Comparison of ENCODE assay signal across 33 cellular contexts in the genomic region with DNA sequence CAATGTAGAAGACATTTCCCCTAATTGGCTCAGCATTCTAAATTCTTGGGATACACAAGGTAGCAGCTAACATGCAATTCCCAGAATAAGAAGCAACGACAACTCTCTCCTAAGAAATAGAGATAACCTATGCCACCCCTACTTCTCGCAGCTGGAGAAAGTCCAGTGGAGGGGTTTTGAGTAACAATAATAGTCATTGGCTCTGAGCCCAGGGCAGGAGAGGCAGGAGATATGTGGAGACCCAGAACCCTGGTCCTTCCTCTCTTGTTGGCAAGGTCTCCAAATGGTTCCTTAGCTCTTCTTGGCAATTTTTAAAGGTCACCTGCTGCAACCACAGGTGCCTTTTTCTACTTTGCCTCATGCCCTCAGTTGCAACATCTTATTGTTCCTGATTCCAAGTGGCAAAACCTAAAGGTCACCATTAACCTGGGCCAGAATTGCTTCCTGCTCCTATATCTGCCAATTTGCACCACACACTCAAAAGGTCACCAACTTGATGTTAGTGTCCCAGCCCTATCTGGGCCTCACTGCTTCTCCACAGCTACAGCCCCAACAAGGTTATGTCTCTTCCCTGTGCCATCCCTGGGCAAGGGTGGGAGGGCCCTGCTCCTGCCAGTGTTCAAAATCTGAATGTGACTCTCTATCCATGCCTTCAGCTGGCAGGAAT. TPM values are rescaled to one million over a fixed set of nuclear protein-coding genes. Genes with fewer than 3 reads are reported as not detected.
"Had no signal": no experiment of that assay in that cellular context is flagged by ENCODE, and none has a peak within 500 bp of the region (broad histone marks: within the 10 kb centered on the region; RNA-seq: fewer than 3 reads in every experiment).

No MANE protein-coding gene starts in this region.

- ATAC-seq: activated CD4-positive, alpha-beta T cell treated with anti-CD3 and anti-CD28 coated beads for 36 hours; activated CD8-positive, alpha-beta memory T cell treated with anti-CD3 and anti-CD28 coated beads, Interleukin-2, amount 10 ng/mL, durations not matched to agents 7 days and 5 days; activated CD8-positive, alpha-beta T cell treated with anti-CD3 and anti-CD28 coated beads, Interleukin-2, amount 10 ng/mL, durations not matched to agents 7 days and 5 days; activated naive CD8-positive, alpha-beta T cell treated with anti-CD3 and anti-CD28 coated beads, Interleukin-2, amount 50 U/mL, for 24 hours; body of pancreas; foreskin keratinocyte; gastroesophageal sphincter; T-helper 17 cell had no signal

- H3K27ac ChIP-seq: adrenal gland, body of pancreas, coronary artery, dorsolateral prefrontal cortex, esophagus muscularis mucosa, foreskin keratinocyte, gastroesophageal sphincter had no signal

- H3K36me3 ChIP-seq: adrenal gland, esophagus muscularis mucosa, gastroesophageal sphincter had no signal

- DNase-seq: activated CD4-positive, alpha-beta memory T cell treated with anti-CD3 and anti-CD28 coated beads for 36 hours; activated CD4-positive, alpha-beta T cell treated with anti-CD3 and anti-CD28 coated beads for 36 hours; activated CD4-positive, alpha-beta T cell treated with anti-CD3 and anti-CD28 coated beads, Interleukin-2, amount 10 ng/mL, durations not matched to agents 24 days and 14 days; activated CD4-positive, CD25-positive, alpha-beta regulatory T cell; activated CD4-positive, CD25-positive, alpha-beta regulatory T cell treated with anti-CD3 and anti-CD28 coated beads, Interleukin-2, amount 50 U/mL, for 72 hours; activated CD8-positive, alpha-beta memory T cell treated with anti-CD3 and anti-CD28 coated beads, Interleukin-2, amount 10 ng/mL, durations not matched to agents 7 days and 5 days; activated CD8-positive, alpha-beta memory T cell treated with anti-CD3 and anti-CD28 coated beads, Interleukin-2, amount 50 U/mL, for 4 hours; activated CD8-positive, alpha-beta T cell treated with anti-CD3 and anti-CD28 coated beads, Interleukin-2, amount 10 ng/mL, durations not matched to agents 7 days and 5 days; activated effector memory CD4-positive, alpha-beta T cell treated with anti-CD3 and anti-CD28 coated beads, Interleukin-2, amount 50 U/mL, for 16 hours; activated naive CD4-positive, alpha-beta T cell treated with anti-CD3 and anti-CD28 coated beads for 36 hours; activated naive CD8-positive, alpha-beta T cell treated with anti-CD3 and anti-CD28 coated beads for 36 hours; activated naive CD8-positive, alpha-beta T cell treated with anti-CD3 and anti-CD28 coated beads, Interleukin-2, amount 50 U/mL, for 24 hours; activated T-cell treated with anti-CD3 and anti-CD28 coated beads, Interleukin-2, amount 50 U/mL, for 1 hour; activated T-cell treated with anti-CD3 and anti-CD28 coated beads, Interleukin-2, amount 50 U/mL, for 48 hours; adrenal gland; amygdala; aorta; body of pancreas; caudate nucleus; dorsolateral prefrontal cortex; effector memory CD4-positive, alpha-beta T cell; endodermal cell; erythroblast; foreskin keratinocyte; T-helper 1 cell; T-helper 17 cell had no signal

- H3K27me3 ChIP-seq: adrenal gland, body of pancreas, dorsolateral prefrontal cortex, esophagus muscularis mucosa, foreskin keratinocyte, gastroesophageal sphincter had no signal

- H3K4me3 ChIP-seq: adrenal gland, body of pancreas, coronary artery, dorsolateral prefrontal cortex, esophagus muscularis mucosa, gastroesophageal sphincter had no signal

- H3K4me1 ChIP-seq: adrenal gland, body of pancreas, esophagus muscularis mucosa, foreskin keratinocyte, gastroesophageal sphincter had no signal

- H3K9me3 ChIP-seq: adrenal gland, body of pancreas, esophagus muscularis mucosa, gastroesophageal sphincter had no signal

RNA-seq across cellular contexts. Expression of a gene that starts 36.7 kb away (rescaled TPM):
- total RNA-seq: activated CD4-positive, alpha-beta memory T cell treated with anti-CD3 and anti-CD28 coated beads for 36 hours; activated CD4-positive, alpha-beta T cell treated with anti-CD3 and anti-CD28 coated beads for 36 hours; activated CD4-positive, alpha-beta T cell treated with anti-CD3 and anti-CD28 coated beads, Interleukin-2, amount 10 ng/mL, durations not matched to agents 24 days and 14 days; activated CD8-positive, alpha-beta memory T cell treated with anti-CD3 and anti-CD28 coated beads for 36 hours; activated CD8-positive, alpha-beta memory T cell treated with anti-CD3 and anti-CD28 coated beads, Interleukin-2, amount 10 ng/mL, durations not matched to agents 7 days and 5 days; activated CD8-positive, alpha-beta T cell treated with anti-CD3 and anti-CD28 coated beads, Interleukin-2, amount 10 ng/mL, durations not matched to agents 7 days and 5 days; activated naive CD4-positive, alpha-beta T cell treated with anti-CD3 and anti-CD28 coated beads for 36 hours; activated naive CD8-positive, alpha-beta T cell treated with anti-CD3 and anti-CD28 coated beads for 36 hours; activated T-helper 1 cell treated with anti-CD3 and anti-CD28 coated beads, Interleukin-12 subunit alpha, Interleukin-12 subunit beta, Interleukin-2, Interleukin-4 antibody, amounts not matched to agents 30 ng/mL and 10 ng/mL and 1 ng/mL, durations not matched to agents 14 hours and 24 hours and 36 hours; activated T-helper 2 cell treated with anti-CD3 and anti-CD28 coated beads, Interferon-gamma antibody, Interleukin-2, Interleukin-4, amounts not matched to agents 10 μg/mL and 5 μg/mL and 100 μg/mL, durations not matched to agents 14 hours and 24 hours and 36 hours; body of pancreas; foreskin keratinocyte; glomerular endothelial cell; T-helper 17 cell had no signal
- polyA plus RNA-seq: foreskin keratinocyte had no signal
